Comparison of ENCODE assay signal across 21 cellular contexts in genomic region chr6:41190791-41191190, GRCh38. TPM values are rescaled to one million over a fixed set of nuclear protein-coding genes. Genes with fewer than 3 reads are reported as not detected.
A peak's percentile ranks its signal among the peaks of the same experiment; 100 is the strongest.
DNase-seq lines count a peak whose midpoint lies in the region; ATAC-seq and TF ChIP-seq lines count a peak whose summit lies in the region.
"Had no signal": no experiment of that assay in that cellular context is flagged by ENCODE, and none has a peak within 500 bp of the region (broad histone marks: within the 10 kb centered on the region; RNA-seq: fewer than 3 reads in every experiment).

No MANE protein-coding gene starts in this region.

- H3K9me3 Mint-ChIP-seq in H9 (peaks cover 14 to 15% of the 10 kb centered on the region in 2 experiments), osteocyte (ENCODE audit: unreplicated experiment) (no peaks in the 10 kb centered on the region)
- no peaks in the 10 kb centered on the region for H3K9me3 Mint-ChIP-seq in central memory CD8-positive, alpha-beta T cell

- H4K20me1 ChIP-seq in H9 (ENCODE audit: control insufficient read depth, insufficient read depth, insufficient read length) = no peaks in the 10 kb centered on the region

- H4K91ac ChIP-seq in H9 (ENCODE audit: insufficient read length, low read depth, low read length) = no peak overlapping the region

- no peak overlapping the region for H3T11ph ChIP-seq in H9 (ENCODE audit: low read length)

- H2BK20ac ChIP-seq in H9 (ENCODE audit: low read depth, low read length, poor library complexity, severe bottlenecking) = no peak overlapping the region

- no peak overlapping the region for H3K4me3 Mint-ChIP-seq in H9
- no peak overlapping the region for H3K4me3 Mint-ChIP-seq in central memory CD8-positive, alpha-beta T cell
- no peak overlapping the region for H3K4me3 Mint-ChIP-seq in osteocyte (ENCODE audit: unreplicated experiment)

- H3K9ac ChIP-seq in H9 (ENCODE audit: extremely low read depth, insufficient read length, low read length) = no peak overlapping the region
- H3K9ac ChIP-seq: GM23248 had no signal

- H3K4me1 Mint-ChIP-seq in H9 = no peaks in the 10 kb centered on the region
- peaks cover 78% of the 10 kb centered on the region for H3K4me1 Mint-ChIP-seq in central memory CD8-positive, alpha-beta T cell
- no peaks in the 10 kb centered on the region for H3K4me1 Mint-ChIP-seq in osteocyte (ENCODE audit: unreplicated experiment)

- H2BK5ac ChIP-seq in H9 (ENCODE audit: insufficient read length, low read length) = no peak overlapping the region

- DNase-seq in GM12864 (ENCODE audit: low read depth) (no peak), H9 (no peak), osteocyte (ENCODE audit: extremely low spot score, unreplicated experiment) (peak; percentile 42), caudate nucleus (lab: John Stamatoyannopoulos, UW) (no peak), HPDE6-E6E7 (ENCODE audit: extremely low spot score) (no peak), NCI-H748 (lab: John Stamatoyannopoulos, UW; ENCODE audit: unreplicated experiment) (no peak)
- no peak for DNase-seq in central memory CD8-positive, alpha-beta T cell (ENCODE audit: low spot score in 2 of 2)
- DNase-seq: DMS79 treated with DMSO at 0.1 percent for 48 hours; GM23248; IMR-90; MG63; NCI-H1092 treated with DMSO at 0.1 percent for 48 hours; NCI-H2081; NCI-H2171 treated with DMSO at 0.1 percent for 48 hours; NK-92 treated with Interleukin-12 subunit alpha and Interleukin-12 subunit beta, amount 100 ng/mL, for 24 hours; SW 1271 had no signal

- no CpG with 5 or more reads among the region's 3 CpGs for WGBS in H9 (ENCODE audit: extremely low coverage, insufficient read length, low lambda C conversion rate)

- H3K27ac Mint-ChIP-seq in H9 = no peak overlapping the region
- H3K27ac Mint-ChIP-seq in central memory CD8-positive, alpha-beta T cell (ENCODE audit: low read depth) = peak overlapping the region; percentile 61
- H3K27ac Mint-ChIP-seq in osteocyte (ENCODE audit: unreplicated experiment) = no peak overlapping the region

- H2AFZ ChIP-seq in H9 (ENCODE audit: low read length) = no peak overlapping the region
- H2AFZ ChIP-seq: GM23248 had no signal

- no peaks in the 10 kb centered on the region for H3K23me2 ChIP-seq in H9 (ENCODE audit: insufficient read length, low read depth, low read length, poor library complexity, severe bottlenecking)

- H3K18ac ChIP-seq in H9 (ENCODE audit: insufficient read length, low read depth, low read length) = no peak overlapping the region

- H3K4me1 ChIP-seq in H9 (ENCODE audit: insufficient read depth, low read length) = no peaks in the 10 kb centered on the region

- H2AK5ac ChIP-seq in H9 (ENCODE audit: insufficient read length, low read length) = no peak overlapping the region

- no peaks in the 10 kb centered on the region for H3K79me1 ChIP-seq in H9 (ENCODE audit: insufficient read depth, low read depth, low read length, poor library complexity, severe bottlenecking)

- no peak overlapping the region for H2BK120ac ChIP-seq in H9 (ENCODE audit: low read depth, low read length, poor library complexity, severe bottlenecking)

- no peak overlapping the region for H3K27ac ChIP-seq in H9 (ENCODE audit: insufficient read length, low read depth, low read length)
- no peak overlapping the region for H3K27ac ChIP-seq in caudate nucleus (ENCODE audit: low read depth, low read length)
- H3K27ac ChIP-seq: GM23248 had no signal

- no peaks in the 10 kb centered on the region for H3K79me2 ChIP-seq in H9 (ENCODE audit: insufficient read depth, low read length)

- H2BK12ac ChIP-seq in H9 (ENCODE audit: insufficient read length, low read depth, low read length) = no peak overlapping the region

- no peak overlapping the region for H3K56ac ChIP-seq in H9 (ENCODE audit: insufficient read length, low read depth, low read length)

- H4K8ac ChIP-seq in H9 (replicated peaks; ENCODE audit: insufficient read length, low read depth, low read length) = no peak overlapping the region

- H3K36me3 Mint-ChIP-seq in H9 (ENCODE audit: insufficient read depth in 1 of 3, low read depth in 3 of 3) = peaks cover 6 to 15% (median 11%) of the 10 kb centered on the region in 3 experiments
- H3K36me3 Mint-ChIP-seq in central memory CD8-positive, alpha-beta T cell (ENCODE audit: insufficient read depth) = peaks cover 2% of the 10 kb centered on the region
- no peaks in the 10 kb centered on the region for H3K36me3 Mint-ChIP-seq in osteocyte (ENCODE audit: unreplicated experiment)

- peaks cover 18% of the 10 kb centered on the region for H3K27me3 Mint-ChIP-seq in H9 (ENCODE audit: low read depth)
- H3K27me3 Mint-ChIP-seq in central memory CD8-positive, alpha-beta T cell = no peaks in the 10 kb centered on the region
- H3K27me3 Mint-ChIP-seq in osteocyte (ENCODE audit: unreplicated experiment) = peaks cover 16% of the 10 kb centered on the region

- H3K4me3 ChIP-seq in GM12864 (ENCODE audit: low read depth, low read length) = no peak overlapping the region
- H3K4me3 ChIP-seq: GM12878, GM23248, MG63 had no signal

- no peak overlapping the region for H4K5ac ChIP-seq in H9 (ENCODE audit: insufficient read length, low read depth, low read length)

- H3K4me2 ChIP-seq in H9 (ENCODE audit: insufficient read depth, insufficient read length, low read length) = no peak overlapping the region

- ATAC-seq in central memory CD8-positive, alpha-beta T cell (replicated peaks; ENCODE audit: extremely low read depth, poor library complexity, severe bottlenecking) = no peak

- no peak overlapping the region for H3K23ac ChIP-seq in H9 (ENCODE audit: insufficient read length, low read depth, low read length)

- H3K14ac ChIP-seq in H9 (ENCODE audit: insufficient read depth, low read length) = no peak overlapping the region

- H2BK15ac ChIP-seq in H9 (ENCODE audit: low read depth, low read length) = no peak overlapping the region

- TF ChIP-seq CTCF in GM12864 (IDR thresholded peaks at IDR 0.05; ENCODE audit: low read depth, low read length, missing control alignments) (peak; percentile 34), H9 (conservative IDR thresholded peaks at IDR 0.05) (peak; percentile 38; the same call in 1 of the 3 replicates), osteocyte (IDR thresholded peaks at IDR 0.05) (no peak)

- peaks cover 10% of the 10 kb centered on the region for H3K9me3 ChIP-seq in H9 (ENCODE audit: control insufficient read depth, low read depth, low read length)
- H3K9me3 ChIP-seq: MG63 had no signal

- no peak overlapping the region for H3K4ac ChIP-seq in H9 (ENCODE audit: low read depth, low read length)

- H3K27me3 ChIP-seq in H9 (ENCODE audit: insufficient read depth, low read length) = no peaks in the 10 kb centered on the region
- H3K27me3 ChIP-seq: MG63 had no signal

RNA-seq across cellular contexts. Expression of gene TREML2, which starts 10.2 kb away (rescaled TPM):
- total RNA-seq in H9 (2021) (0.07 TPM in 2 replicates), osteocyte (not detected in 2 replicates)
- total RNA-seq: G401, GM23248, HT1080, IMR-90, SK-MEL-5 had no signal

RNA-seq across cellular contexts. Expression of gene TREM2, which starts 27.9 kb away (rescaled TPM):
- total RNA-seq in H9 (2021) (0.31 TPM in 1 of 2 replicates, not detected in the other), osteocyte (not detected in 2 replicates)
- total RNA-seq: G401, GM12878, GM23248, IMR-90, SK-MEL-5 had no signal

RNA-seq across cellular contexts. Expression of gene TREML1, which starts 36.6 kb away (rescaled TPM):
- not detected in 2 replicates for total RNA-seq in H9 (2021)
- not detected in 2 replicates for total RNA-seq in osteocyte
- total RNA-seq: G401, GM12878, GM23248, HT1080, IMR-90, Right ventricle myocardium inferior, SK-MEL-5 had no signal

RNA-seq across cellular contexts. Expression of gene TREML4, which starts 37.4 kb away (rescaled TPM):
- total RNA-seq in H9 (2021) (not detected in 2 replicates), osteocyte (not detected in 2 replicates)
- total RNA-seq: G401, GM12878, GM23248, HT1080, IMR-90, Right ventricle myocardium inferior, SK-MEL-5 had no signal
